ENCODE assay signal across 21 cellular contexts in the genomic region with DNA sequence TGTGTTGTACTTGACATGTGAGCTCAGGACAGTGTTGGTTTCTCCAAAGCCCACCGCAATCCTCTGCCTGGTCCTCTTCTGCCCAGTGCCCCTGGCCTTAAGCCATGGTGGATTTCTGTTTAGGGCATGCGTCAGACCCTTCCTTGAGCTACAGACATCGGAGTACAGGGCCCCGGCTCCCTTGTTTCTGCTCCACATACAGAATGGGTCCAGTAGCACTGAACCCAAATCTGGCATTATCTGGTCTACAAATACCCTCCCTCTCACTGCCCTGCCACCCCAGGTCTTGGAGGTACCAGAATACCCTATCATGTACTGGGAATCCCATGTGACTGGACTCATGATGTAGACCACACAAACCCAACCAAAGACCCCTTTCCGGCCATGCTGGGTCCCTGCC. TPM values are rescaled to one million over a fixed set of nuclear protein-coding genes. Genes with fewer than 3 reads are reported as not detected.
A peak's percentile ranks its signal among the peaks of the same experiment; 100 is the strongest.
DNase-seq lines count a peak whose midpoint lies in the region; ATAC-seq, FAIRE-seq and TF ChIP-seq lines count a peak whose summit lies in the region.
"Had no signal": no experiment of that assay in that cellular context is flagged by ENCODE, and none has a peak within 500 bp of the region (broad histone marks: within the 10 kb centered on the region; RNA-seq: fewer than 3 reads in every experiment).

No MANE protein-coding gene starts in this region.

- H3K9me3 ChIP-seq in kidney (ENCODE audit: control insufficient read depth in 1 of 2, low read length in 2 of 2) (no peaks in the 10 kb centered on the region), trophoblast cell (ENCODE audit: insufficient read depth, low read depth, low read length) (peaks cover 5% of the 10 kb centered on the region)
- H3K9me3 ChIP-seq: BLaER1 treated with 17β-estradiol and CSF1 and Interleukin-3, amounts not matched to agents 10 nM and 100 nM; Caco-2 had no signal

- no peaks in the 10 kb centered on the region for H3K4me1 ChIP-seq in kidney (ENCODE audit: control insufficient read depth in 1 of 2, insufficient read depth in 1 of 2, low read depth in 1 of 2, low read length in 2 of 2)
- H3K4me1 ChIP-seq in trophoblast cell (ENCODE audit: control insufficient read depth in 1 of 2, insufficient read depth in 2 of 2, low read length in 2 of 2), result no peaks in the 10 kb centered on the region
- H3K4me1 ChIP-seq: Caco-2 had no signal

- H4K12ac ChIP-seq in trophoblast cell (ENCODE audit: low read depth, low read length), result no peak overlapping the region

- H3K79me1 ChIP-seq in trophoblast cell (ENCODE audit: low read length), result no peaks in the 10 kb centered on the region

- no peak overlapping the region for H3K9ac ChIP-seq in kidney (ENCODE audit: low read length in 2 of 2)
- no peak overlapping the region for H3K9ac ChIP-seq in trophoblast cell (ENCODE audit: low read length)
- H3K9ac ChIP-seq: BLaER1 treated with 17β-estradiol and CSF1 and Interleukin-3, amounts not matched to agents 10 nM and 100 nM had no signal

- no peak overlapping the region for H2AK5ac ChIP-seq in trophoblast cell (ENCODE audit: low read length)

- H2BK12ac ChIP-seq in trophoblast cell (ENCODE audit: low read length), result no peak overlapping the region

- H3K14ac ChIP-seq in trophoblast cell (ENCODE audit: low read length), result no peak overlapping the region

- H3K4me2 ChIP-seq in trophoblast cell (ENCODE audit: low read length), result no peak overlapping the region
- H3K4me2 ChIP-seq: BLaER1 treated with 17β-estradiol and CSF1 and Interleukin-3, amounts not matched to agents 10 nM and 100 nM had no signal

- FAIRE-seq in kidney (lab: Jason Lieb, UNC), result no peak
- FAIRE-seq: A204.1, D721Med, G401.6, GM12891, GM19239 had no signal

- no peaks in the 10 kb centered on the region for H3K79me2 ChIP-seq in trophoblast cell (ENCODE audit: control insufficient read depth, insufficient read depth, low read length, poor library complexity)

- WGBS in trophoblast cell (ENCODE audit: extremely low coverage, insufficient coverage, insufficient read length), result no CpG with 5 or more reads among the region's 5 CpGs

- no peak overlapping the region for H3K27ac ChIP-seq in kidney (ENCODE audit: low read depth in 2 of 2, low read length in 2 of 2)
- no peak overlapping the region for H3K27ac ChIP-seq in trophoblast cell (ENCODE audit: low read depth, low read length)
- H3K27ac ChIP-seq: BLaER1 treated with 17β-estradiol and CSF1 and Interleukin-3, amounts not matched to agents 10 nM and 100 nM; C4-2B had no signal

- no peak for TF ChIP-seq CTCF in kidney (IDR thresholded peaks at IDR 0.05; ENCODE audit: borderline replicate concordance, extremely low read depth, insufficient read depth)

- no peak overlapping the region for H3K18ac ChIP-seq in trophoblast cell (ENCODE audit: low read length)

- no peak overlapping the region for H2BK120ac ChIP-seq in trophoblast cell (ENCODE audit: insufficient read depth, low read length, poor library complexity)

- H3K4me3 ChIP-seq in H7 (ENCODE audit: insufficient read depth, low read depth, low read length), result no peak overlapping the region
- H3K4me3 ChIP-seq in kidney (ENCODE audit: low read length in 2 of 2), result no peak overlapping the region
- peak overlapping the region; percentile 39 for H3K4me3 ChIP-seq in trophoblast cell (ENCODE audit: low read depth, low read length)
- H3K4me3 ChIP-seq: BLaER1 treated with 17β-estradiol and CSF1 and Interleukin-3, amounts not matched to agents 10 nM and 100 nM had no signal

- no peak overlapping the region for H4K91ac ChIP-seq in trophoblast cell (ENCODE audit: low read depth, low read length)

- H3K36me3 ChIP-seq in H7 (replicated peaks; ENCODE audit: control insufficient read depth, insufficient read depth, low read length) (no peaks in the 10 kb centered on the region), kidney (ENCODE audit: control insufficient read depth in 1 of 2, insufficient read depth in 2 of 2, low read length in 2 of 2) (no peaks in the 10 kb centered on the region), trophoblast cell (ENCODE audit: control insufficient read depth in 1 of 2, insufficient read depth in 2 of 2, low read length in 2 of 2) (no peaks in the 10 kb centered on the region)
- H3K36me3 ChIP-seq: BLaER1 treated with 17β-estradiol and CSF1 and Interleukin-3, amounts not matched to agents 10 nM and 100 nM had no signal

- no peak overlapping the region for H2BK5ac ChIP-seq in trophoblast cell (ENCODE audit: low read depth, low read length, poor library complexity)

- DNase-seq in H7 (peak; percentile 21), kidney (peak; percentile 35), trophoblast cell (no peak), NCI-H2171 (lab: John Stamatoyannopoulos, UW) (no peak)
- no peak for DNase-seq in activated T-cell treated with anti-CD3 and anti-CD28 coated beads, Interleukin-2, amount 50 U/mL, for 48 hours
- DNase-seq: 8988T; AML-193; Caco-2; Calu3; CD4-positive, alpha-beta T cell; CD8-positive, alpha-beta T cell; GF-D8 had no signal

- H3K23ac ChIP-seq in trophoblast cell (ENCODE audit: low read length), result no peak overlapping the region

- H3K4ac ChIP-seq in trophoblast cell (ENCODE audit: low read depth, low read length), result no peak overlapping the region

- no peak overlapping the region for H2AFZ ChIP-seq in trophoblast cell (ENCODE audit: insufficient read depth, low read length, poor library complexity)

- no peak for ATAC-seq in HG03457 (IDR thresholded peaks at IDR 0.05; ENCODE audit: unreplicated experiment)
- no peak for ATAC-seq in GM19467 (IDR thresholded peaks at IDR 0.05; ENCODE audit: unreplicated experiment)
- ATAC-seq: CD8-positive, alpha-beta T cell had no signal

- H3K27me3 ChIP-seq in H7 (ENCODE audit: control insufficient read depth, insufficient read depth, low read length) (no peaks in the 10 kb centered on the region; the same call in 1 of the 2 replicates), trophoblast cell (ENCODE audit: insufficient read depth, low read length) (no peaks in the 10 kb centered on the region)
- H3K27me3 ChIP-seq: BLaER1 treated with 17β-estradiol and CSF1 and Interleukin-3, amounts not matched to agents 10 nM and 100 nM had no signal

- no peak overlapping the region for H4K8ac ChIP-seq in trophoblast cell (ENCODE audit: low read depth, low read length)

- intact Hi-C loops in kidney (cut with DNase I), result no loop called here

RNA-seq across cellular contexts. Expression of a gene that starts 27.4 kb away (rescaled TPM):
- 81.8 and 85.4 TPM in 2 replicates for total RNA-seq in H7 (2014; rRNA removed; shearing (Covaris generic))
- total RNA-seq in kidney, result 25.4 TPM
- 60.9 TPM for polyA plus RNA-seq in kidney (ENCODE audit: insufficient read depth, low read depth, low replicate concordance)
- polyA plus RNA-seq in trophoblast cell (2013), result 47.5 and 47.9 TPM in 2 replicates

Comparison
In these comparisons a context has a peak if more than half of its experiments do, and no peak if none do; other contexts are left out.
1. DNase-seq: peak in H7 (single experiment) and kidney (single experiment); none in trophoblast cell (0 of 2), activated T-cell treated with anti-CD3 and anti-CD28 coated beads, Interleukin-2, amount 50 U/mL, for 48 hours (0 of 2) and NCI-H2171 (single experiment).